Comparison of ENCODE assay signal across 22 cellular contexts in the genomic region with DNA sequence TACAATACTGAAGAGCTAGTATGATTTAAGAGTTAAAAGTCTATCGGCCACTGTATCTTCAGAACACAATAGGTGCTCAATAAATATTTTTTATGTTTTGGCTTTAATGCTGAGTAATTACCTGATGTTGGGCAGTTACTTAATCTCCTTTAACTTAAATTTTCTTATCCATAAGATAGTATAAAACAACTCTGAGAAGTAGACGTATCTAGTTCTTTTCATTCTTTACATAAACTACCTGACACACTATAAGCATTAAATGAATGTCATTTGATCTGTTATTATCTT. TPM values are rescaled to one million over a fixed set of nuclear protein-coding genes. Genes with fewer than 3 reads are reported as not detected.
DNase-seq lines count a peak whose midpoint lies in the region; ATAC-seq, FAIRE-seq and TF ChIP-seq lines count a peak whose summit lies in the region.
"Had no signal": no experiment of that assay in that cellular context is flagged by ENCODE, and none has a peak within 500 bp of the region (broad histone marks: within the 10 kb centered on the region; RNA-seq: fewer than 3 reads in every experiment).

No MANE protein-coding gene starts in this region.

- peak overlapping the region; percentile 77 for H3K27ac Mint-ChIP-seq in mesothelial cell of epicardium

- H3K36me3 ChIP-seq in HepG2 (replicated peaks in 1 of 2; ENCODE audit: control insufficient read depth in 1 of 2, insufficient read depth in 2 of 2, low read length in 2 of 2) = no peaks in the 10 kb centered on the region
- H3K36me3 ChIP-seq in right lobe of liver = no peaks in the 10 kb centered on the region
- peaks cover 6% of the 10 kb centered on the region; the same call in 1 of the 3 replicates for H3K36me3 ChIP-seq in K562 (ENCODE audit: control insufficient read depth, insufficient read depth, low read length)
- H3K36me3 ChIP-seq: MG63 had no signal

- TF ChIP-seq POLR2A in HepG2 (IDR thresholded peaks at IDR 0.05; ENCODE audit: insufficient read depth in 1 of 2, low read depth in 2 of 2, low read length in 2 of 2) (no peak), right lobe of liver (IDR thresholded peaks at IDR 0.05) (no peak), K562 (conservative IDR thresholded peaks at IDR 0.05) (no peak)

- TF ChIP-seq EP300 in HepG2 (IDR thresholded peaks at IDR 0.05; ENCODE audit: low read depth in 2 of 2, low read length in 2 of 2) (no peak), HepG2 (CRISPR knock-in tag; IDR thresholded peaks at IDR 0.05; ENCODE audit: borderline replicate concordance) (no peak), K562 (IDR thresholded peaks at IDR 0.05; ENCODE audit: low read length) (no peak)

- ATAC-seq in HepG2 = no peak
- ATAC-seq in right lobe of liver = no peak
- no peak for ATAC-seq in K562
- no peak for ATAC-seq in HG03457 (IDR thresholded peaks at IDR 0.05; ENCODE audit: unreplicated experiment)
- ATAC-seq: Right ventricle myocardium inferior had no signal

- peaks cover 19% of the 10 kb centered on the region for H3K4me1 Mint-ChIP-seq in mesothelial cell of epicardium

- no peak overlapping the region for H2AFZ ChIP-seq in HepG2 (ENCODE audit: low read length)
- H2AFZ ChIP-seq in K562 (ENCODE audit: low read depth, low read length) = no peak overlapping the region
- H2AFZ ChIP-seq: PC-9 had no signal

- H3K27me3 ChIP-seq in HepG2 (ENCODE audit: control insufficient read depth in 1 of 2, insufficient read depth in 2 of 2, low read length in 2 of 2) (no peaks in the 10 kb centered on the region), right lobe of liver (no peaks in the 10 kb centered on the region), K562 (ENCODE audit: control insufficient read depth in 2 of 2, insufficient read depth in 2 of 2, low read length in 2 of 2) (no peaks in the 10 kb centered on the region)
- H3K27me3 ChIP-seq: MG63 had no signal

- no peak overlapping the region for H3K4me3 Mint-ChIP-seq in mesothelial cell of epicardium

- POLR2A ChIA-PET in HepG2 (lab: Yijun Ruan, JAX) = interaction anchor here (0.9 to 3.4 kb wide), 4 partner anchors 9 to 147 kb away, joined by 3 to 21 read pairs (median 4); partner anchors contain the start of genes ELF2 and NAA15
- POLR2A ChIA-PET in K562 (lab: Yijun Ruan, JAX) = interaction anchor here (0.7 to 2.7 kb wide), 7 partner anchors 10 to 133 kb away, joined by 3 to 17 read pairs (median 9); partner anchors contain the start of gene ELF2

- H3K4me1 ChIP-seq in HepG2 (ENCODE audit: insufficient read depth, low read length) (peaks cover 26% of the 10 kb centered on the region), right lobe of liver (no peaks in the 10 kb centered on the region), K562 (replicated peaks in 1 of 2; ENCODE audit: control insufficient read depth in 2 of 2, insufficient read depth in 2 of 2, low read length in 2 of 2) (peaks cover 17 to 19% of the 10 kb centered on the region in 2 experiments; a peak in 4 of 5 replicates)

- H4K20me1 ChIP-seq in HepG2 (ENCODE audit: insufficient read depth, low read length) (peaks cover 15% of the 10 kb centered on the region; the same call in 1 of the 2 replicates), K562 (replicated peaks; ENCODE audit: control insufficient read depth, insufficient read depth, low read length) (no peaks in the 10 kb centered on the region)

- H3K27ac ChIP-seq in HepG2 (ENCODE audit: extremely low read length, insufficient read depth, low read length) = peak overlapping the region; percentile 50
- no peak overlapping the region for H3K27ac ChIP-seq in right lobe of liver
- peak overlapping the region; percentile 55; the same call in 1 of the 3 replicates for H3K27ac ChIP-seq in K562 (ENCODE audit: extremely low read depth, low read depth, low read length)
- H3K27ac ChIP-seq: C4-2B, PC-9 had no signal

- H3K4me3 ChIP-seq in HepG2 (replicated peaks in 1 of 3; ENCODE audit: insufficient read depth in 1 of 3, low read depth in 2 of 3, low read length in 3 of 3) (no peak overlapping the region), right lobe of liver (no peak overlapping the region), K562 (no peak overlapping the region)
- H3K4me3 ChIP-seq: MG63, PC-9 had no signal

- 56% methylated on average over 2 of the region's 2 CpGs for WGBS in HepG2 (ENCODE audit: low lambda C conversion rate)
- WGBS in right lobe of liver (ENCODE audit: insufficient coverage, low coverage, low lambda C conversion rate, missing lambda C conversion rate) = 79% methylated on average over 2 of the region's 2 CpGs
- 21% methylated on average over 2 of the region's 2 CpGs for WGBS in K562 (ENCODE audit: insufficient coverage, low coverage, missing lambda C conversion rate)

- no peak for FAIRE-seq in HepG2 (lab: Jason Lieb, UNC)
- no peak for FAIRE-seq in K562 (lab: Jason Lieb, UNC)
- FAIRE-seq: GM12892, GM19239 had no signal

- peaks cover 26% of the 10 kb centered on the region for H3K79me2 ChIP-seq in HepG2 (ENCODE audit: insufficient read depth, low read length)
- H3K79me2 ChIP-seq in K562 (ENCODE audit: control insufficient read depth, insufficient read depth, low read length) = peaks cover 78% of the 10 kb centered on the region

- peak overlapping the region; percentile 47 for H3K4me2 ChIP-seq in HepG2 (ENCODE audit: low read depth, low read length)
- peak overlapping the region; percentile 55; the same call in 1 of the 2 replicates for H3K4me2 ChIP-seq in K562 (ENCODE audit: insufficient read depth, low read length)
- H3K4me2 ChIP-seq: PC-9, SK-N-SH had no signal

- CTCF ChIA-PET in HepG2 (lab: Yijun Ruan, JAX; ENCODE audit: low intra/inter-chr PET ratio, low total read pairs) = no interaction called here
- CTCF ChIA-PET in K562 (lab: Yijun Ruan, JAX; ENCODE audit: low intra/inter-chr PET ratio) = interaction anchor here (0.6 kb wide), 1 partner anchor 117 kb away, joined by 3 read pairs; no protein-coding TSS in a partner anchor

- DNase-seq in HepG2 (ENCODE audit: low spot score) = no peak
- no peak for DNase-seq in right lobe of liver
- DNase-seq in K562 (ENCODE audit: extremely low read depth in 1 of 4, low spot score in 3 of 4) = no peak
- no peak for DNase-seq in mesothelial cell of epicardium (ENCODE audit: low spot score in 2 of 2, unreplicated experiment in 2 of 2)
- no peak for DNase-seq in RKO (ENCODE audit: low spot score)
- no peak for DNase-seq in AG08395 (ENCODE audit: low spot score)
- DNase-seq in DMS53 treated with DMSO at 0.1 percent for 48 hours (lab: John Stamatoyannopoulos, UW; ENCODE audit: unreplicated experiment) = no peak
- DNase-seq: DMS79 treated with DMSO at 0.1 percent for 48 hours, GDM1, GOT3, KBM-7, MG63, NCI-H1105, NCI-H1694 treated with DMSO at 0.1 percent for 48 hours, NCI-H446, PC-9, SK-N-SH had no signal

- H3K9ac ChIP-seq in HepG2 (ENCODE audit: insufficient read depth, low read depth, low read length) (0 out of 2 replicates have a peak overlapping the region, but pooled peaks have one; percentile 26), K562 (ENCODE audit: insufficient read depth in 1 of 2, low read depth in 2 of 2, low read length in 2 of 2) (no peak overlapping the region)
- H3K9ac ChIP-seq: SK-N-SH had no signal

- TF ChIP-seq CTCF in HepG2 (CRISPR knock-in tag; IDR thresholded peaks at IDR 0.05) (no peak), right lobe of liver (IDR thresholded peaks at IDR 0.05) (no peak), K562 (IDR thresholded peaks at IDR 0.05 in 2 of 3, conservative IDR thresholded peaks at IDR 0.05 in 1 of 3; ENCODE audit: insufficient read depth in 2 of 3, low read depth in 1 of 3, low read length in 3 of 3) (no peak), mesothelial cell of epicardium (IDR thresholded peaks at IDR 0.05; ENCODE audit: unreplicated experiment) (no peak)

- no peaks in the 10 kb centered on the region for H3K27me3 Mint-ChIP-seq in mesothelial cell of epicardium (ENCODE audit: low read depth)

- TSS peak; percentile 79 for BruUV-seq in HepG2 (replicated peaks; lab: Mats Ljungman, UMichigan)
- no TSS peak for BruUV-seq in K562 (replicated peaks; lab: Mats Ljungman, UMichigan)

- H3K9me3 ChIP-seq in HepG2 (ENCODE audit: low read length) (no peaks in the 10 kb centered on the region), right lobe of liver (no peaks in the 10 kb centered on the region), K562 (replicated peaks; ENCODE audit: control insufficient read depth, insufficient read depth, low read depth, low read length) (no peaks in the 10 kb centered on the region)
- H3K9me3 ChIP-seq: MG63, SK-N-SH had no signal

- H3K36me3 Mint-ChIP-seq in mesothelial cell of epicardium = peaks cover 2% of the 10 kb centered on the region

- no peaks in the 10 kb centered on the region for H3K9me3 Mint-ChIP-seq in mesothelial cell of epicardium

- no peaks in the 10 kb centered on the region for H3K9me1 ChIP-seq in K562 (ENCODE audit: control insufficient read depth, insufficient read depth, low read length)

- intact Hi-C loops in HepG2 (cut with micrococcal nuclease; ENCODE audit: unreplicated experiment) = no loop called here
- intact Hi-C loops in right lobe of liver (cut with DNase I) = no loop called here
- intact Hi-C loops in K562 (cut with micrococcal nuclease) = loop anchor here (5.0 kb wide), 1 partner anchor 47 kb away; no protein-coding TSS in a partner anchor

- in situ Hi-C loops in HepG2 (cut with HindIII; ENCODE audit: extremely low pct_ligation_motif_present, low pct_unique_long_range_greater_than_20kb) (no loop called here), K562 (cut with MboI) (no loop called here)

- TF ChIP-seq RAD21 in HepG2 (CRISPR knock-in tag; IDR thresholded peaks at IDR 0.05) = no peak
- TF ChIP-seq RAD21 in K562 (CRISPR knock-in tag; conservative IDR thresholded peaks at IDR 0.05 in 1 of 2, IDR thresholded peaks at IDR 0.05 in 1 of 2) = no peak

RNA-seq across cellular contexts. Expression of gene ELF2, which starts 22.9 kb away (rescaled TPM):
- total RNA-seq in HepG2 (2016; rRNA removed; fragmentation: Illumina TruSeq; extraction: Trizol) = 35.4 and 44.5 TPM in 2 replicates
- total RNA-seq in HepG2 (2016; cell fraction: cytosol; rRNA removed; fragmentation: Illumina TruSeq; extraction: Trizol; ENCODE audit: low read depth) = 33.4 and 38.1 TPM in 2 replicates
- total RNA-seq in HepG2 (2016; cell fraction: insoluble cytoplasmic fraction; rRNA removed; fragmentation: Illumina TruSeq; extraction: Trizol) = 34.3 and 42.9 TPM in 2 replicates
- 31.5 and 31.6 TPM in 2 replicates for total RNA-seq in HepG2 (2016; cell fraction: membrane; rRNA removed; fragmentation: Illumina TruSeq; extraction: Trizol)
- total RNA-seq in HepG2 (2016; cell fraction: nucleus; rRNA removed; fragmentation: Illumina TruSeq; extraction: Trizol) = 34.9 and 35.6 TPM in 2 replicates
- 24.2 and 28.6 TPM in 2 replicates for polyA plus RNA-seq in HepG2 (2011; rRNA removed)
- polyA plus RNA-seq in HepG2 (2011; cell fraction: cytosol; rRNA removed) = 14.5 and 18.0 TPM in 2 replicates
- 18.4 and 19.9 TPM in 2 replicates for polyA plus RNA-seq in HepG2 (2011; cell fraction: nucleus; rRNA removed)
- polyA plus RNA-seq in HepG2 (2012) = 19.5 and 21.8 TPM in 2 replicates
- 2.4 and 3.0 TPM in 2 replicates for polyA plus RNA-seq in HepG2 (2016; cell fraction: cytosol; fragmentation: Illumina TruSeq; extraction: Trizol; ENCODE audit: low read depth)
- 25.1 and 29.8 TPM in 2 replicates for polyA plus RNA-seq in HepG2 (2016; cell fraction: insoluble cytoplasmic fraction; fragmentation: Illumina TruSeq; extraction: Trizol; ENCODE audit: low read depth)
- 6.9 and 7.7 TPM in 2 replicates for polyA plus RNA-seq in HepG2 (2016; cell fraction: membrane; fragmentation: Illumina TruSeq; extraction: Trizol; ENCODE audit: low read depth)
- 35.5 and 38.0 TPM in 2 replicates for polyA plus RNA-seq in HepG2 (2016; cell fraction: nucleus; fragmentation: Illumina TruSeq; extraction: Trizol; ENCODE audit: insufficient read depth, low read depth)
- 30.9 and 40.2 TPM in 2 replicates for polyA minus RNA-seq in HepG2 (2011; rRNA and poly(A)+ RNA removed; ENCODE audit: low replicate concordance)
- 25.8 and 27.5 TPM in 2 replicates for polyA minus RNA-seq in HepG2 (2011; cell fraction: cytosol; rRNA and poly(A)+ RNA removed)
- 69.3 and 81.7 TPM in 2 replicates for polyA minus RNA-seq in HepG2 (2011; cell fraction: nucleus; rRNA and poly(A)+ RNA removed)
- 10 to 100 TPM; 14.0 to 24.3 (median 16.7) TPM for total RNA-seq in right lobe of liver
- total RNA-seq in K562 (2011; cell fraction: chromatin; rRNA removed; ENCODE audit: low replicate concordance) = 57.5 and 146 TPM in 2 replicates
- total RNA-seq in K562 (2011; cell fraction: nucleolus; rRNA removed) = 30.2 and 35.3 TPM in 2 replicates
- 66.7 and 117 TPM in 2 replicates for total RNA-seq in K562 (2011; cell fraction: nucleoplasm; rRNA removed)
- total RNA-seq in K562 (2014; rRNA removed) = 29.7 TPM in 2 replicates
- 58.7 and 71.2 TPM in 2 replicates for total RNA-seq in K562 (2014; rRNA removed; fragmentation: Illumina TruSeq; extraction: Trizol)
- 47.5 and 51.3 TPM in 2 replicates for total RNA-seq in K562 (2015; rRNA removed; fragmentation: Illumina TruSeq; extraction: Trizol)
- 43.4 and 43.5 TPM in 2 replicates for total RNA-seq in K562 (2021)
- 48.7 and 54.3 TPM in 2 replicates for polyA plus RNA-seq in K562 (2011; rRNA removed)
- 22.0 and 25.1 TPM in 2 replicates for polyA plus RNA-seq in K562 (2011; cell fraction: cytosol; rRNA removed)
- 34.1 and 37.9 TPM in 2 replicates for polyA plus RNA-seq in K562 (2011; cell fraction: nucleus; rRNA removed)
- 25.8 and 27.5 TPM in 2 replicates for polyA plus RNA-seq in K562 (2012)
- polyA plus RNA-seq in K562 (2014; fragmentation: Illumina TruSeq; extraction: Trizol) = 37.9 and 41.6 TPM in 2 replicates
- 10 to 100 TPM in 1 of 2 experiments, 1 to 10 TPM in 1; 9.4 to 18.0 TPM for polyA plus RNA-seq in K562 (2014; fragmentation: Nextera tagmentation; extraction: Ambion mirVana)
- polyA plus RNA-seq in K562 (2014; rRNA removed) = 29.1 and 30.3 TPM in 2 replicates
- polyA minus RNA-seq in K562 (2011; rRNA and poly(A)+ RNA removed) = 80.9 and 88.5 TPM in 2 replicates
- polyA minus RNA-seq in K562 (2011; cell fraction: cytosol; rRNA and poly(A)+ RNA removed) = 32.9 and 33.7 TPM in 2 replicates
- 28.0 and 46.7 TPM in 2 replicates for polyA minus RNA-seq in K562 (2011; cell fraction: nucleus; rRNA and poly(A)+ RNA removed)
- total RNA-seq in mesothelial cell of epicardium = 55.2 to 58.2 TPM (median 57.1 TPM) in 3 replicates

Comparison
In these comparisons a context has a peak if more than half of its experiments do, and no peak if none do; other contexts are left out.
1. H3K27ac ChIP-seq: peak in HepG2 (single experiment) and K562 (single experiment); none in right lobe of liver (0 of 3).
2. Of the 241 proteins assayed by ChIP-seq in both HepG2 and K562: peak only in HepG2: none; only in K562: ADNP, ZNF644 and ZNF766; in both: none; in neither: 238.